Comparison of ENCODE assay signal across 1 cellular context in genomic region chr13:23579072-23579885, GRCh38.
TF ChIP-seq lines count a peak whose summit lies in the region.

No MANE protein-coding gene starts in this region.

TF ChIP-seq in HepG2, 621 proteins besides CTCF, POLR2A, EP300 and RAD21 (continued from another document and continues in another):
- no peak for TF ChIP-seq ZIK1 (CRISPR knock-in tag; IDR thresholded peaks at IDR 0.05; ENCODE audit: borderline replicate concordance, low read depth)
- no peak for TF ChIP-seq NFE2 (CRISPR knock-in tag; IDR thresholded peaks at IDR 0.05)
- TF ChIP-seq NONO (IDR thresholded peaks at IDR 0.05): no peak
- peak; percentile 82 for TF ChIP-seq NONO (CRISPR knock-in tag; conservative IDR thresholded peaks at IDR 0.05)
- no peak for TF ChIP-seq KDM4B (CRISPR knock-in tag; IDR thresholded peaks at IDR 0.05)
- TF ChIP-seq NFRKB (IDR thresholded peaks at IDR 0.05): no peak
- TF ChIP-seq ZNF780A (CRISPR knock-in tag; IDR thresholded peaks at IDR 0.05): peak; percentile 78; the same call in 1 of the 2 replicates
- TF ChIP-seq PCBP2 (optimal IDR thresholded peaks at IDR 0.05; ENCODE audit: low read depth, low read length, poor library complexity, severe bottlenecking): no peak
- no peak for TF ChIP-seq ZNF446 (CRISPR knock-in tag; IDR thresholded peaks at IDR 0.05)
- TF ChIP-seq EED (CRISPR knock-in tag; IDR thresholded peaks at IDR 0.05): no peak
- TF ChIP-seq, protein P1, sequence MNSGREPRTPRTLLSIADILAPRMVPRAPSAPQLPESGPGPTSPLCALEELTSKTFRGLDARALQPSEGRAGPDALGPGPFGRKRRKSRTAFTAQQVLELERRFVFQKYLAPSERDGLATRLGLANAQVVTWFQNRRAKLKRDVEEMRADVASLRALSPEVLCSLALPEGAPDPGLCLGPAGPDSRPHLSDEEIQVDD (CRISPR knock-in tag; IDR thresholded peaks at IDR 0.05; ENCODE audit: borderline replicate concordance): no peak
- TF ChIP-seq, protein P2, sequence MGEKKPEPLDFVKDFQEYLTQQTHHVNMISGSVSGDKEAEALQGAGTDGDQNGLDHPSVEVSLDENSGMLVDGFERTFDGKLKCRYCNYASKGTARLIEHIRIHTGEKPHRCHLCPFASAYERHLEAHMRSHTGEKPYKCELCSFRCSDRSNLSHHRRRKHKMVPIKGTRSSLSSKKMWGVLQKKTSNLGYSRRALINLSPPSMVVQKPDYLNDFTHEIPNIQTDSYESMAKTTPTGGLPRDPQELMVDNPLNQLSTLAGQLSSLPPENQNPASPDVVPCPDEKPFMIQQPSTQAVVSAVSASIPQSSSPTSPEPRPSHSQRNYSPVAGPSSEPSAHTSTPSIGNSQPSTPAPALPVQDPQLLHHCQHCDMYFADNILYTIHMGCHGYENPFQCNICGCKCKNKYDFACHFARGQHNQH (CRISPR knock-in tag; IDR thresholded peaks at IDR 0.05): no peak
- TF ChIP-seq ZNF83 (CRISPR knock-in tag; IDR thresholded peaks at IDR 0.05; ENCODE audit: borderline replicate concordance): 0 out of 2 replicates have a peak, but pooled peaks have one; percentile 38
- no peak for TF ChIP-seq ZBTB44 (CRISPR knock-in tag; IDR thresholded peaks at IDR 0.05)
- TF ChIP-seq ZNF552 (CRISPR knock-in tag; IDR thresholded peaks at IDR 0.05; ENCODE audit: borderline replicate concordance): no peak
- TF ChIP-seq FOXA3 (CRISPR knock-in tag; IDR thresholded peaks at IDR 0.05): no peak
- TF ChIP-seq MTA3 (CRISPR knock-in tag; IDR thresholded peaks at IDR 0.05): no peak
- TF ChIP-seq, protein P3, sequence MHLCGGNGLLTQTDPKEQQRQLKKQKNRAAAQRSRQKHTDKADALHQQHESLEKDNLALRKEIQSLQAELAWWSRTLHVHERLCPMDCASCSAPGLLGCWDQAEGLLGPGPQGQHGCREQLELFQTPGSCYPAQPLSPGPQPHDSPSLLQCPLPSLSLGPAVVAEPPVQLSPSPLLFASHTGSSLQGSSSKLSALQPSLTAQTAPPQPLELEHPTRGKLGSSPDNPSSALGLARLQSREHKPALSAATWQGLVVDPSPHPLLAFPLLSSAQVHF (CRISPR knock-in tag; IDR thresholded peaks at IDR 0.05): no peak
- peak; percentile 45 for TF ChIP-seq ZNF777 (CRISPR knock-in tag; IDR thresholded peaks at IDR 0.05)
- TF ChIP-seq THAP8 (CRISPR knock-in tag; IDR thresholded peaks at IDR 0.05; ENCODE audit: borderline replicate concordance): 0 out of 2 replicates have a peak, but pooled peaks have one; percentile 57
- TF ChIP-seq NFYB (CRISPR knock-in tag; IDR thresholded peaks at IDR 0.05): no peak
- TF ChIP-seq HMGA1 (CRISPR knock-in tag; conservative IDR thresholded peaks at IDR 0.05): no peak
- TF ChIP-seq CBX1 (IDR thresholded peaks at IDR 0.05; ENCODE audit: low read depth): peak; percentile 7
- TF ChIP-seq MYC (CRISPR knock-in tag; IDR thresholded peaks at IDR 0.05; ENCODE audit: borderline replicate concordance): peak; percentile 60; the same call in 1 of the 2 replicates
- TF ChIP-seq CCDC6 (CRISPR knock-in tag; IDR thresholded peaks at IDR 0.05): no peak
- no peak for TF ChIP-seq ZNF496 (CRISPR knock-in tag; IDR thresholded peaks at IDR 0.05; ENCODE audit: insufficient replicate concordance)
- TF ChIP-seq SUZ12 (IDR thresholded peaks at IDR 0.05; ENCODE audit: low read depth, low read length): no peak
- TF ChIP-seq ZNF678 (CRISPR knock-in tag; IDR thresholded peaks at IDR 0.05): peak; percentile 28; the same call in 1 of the 2 replicates
- no peak for TF ChIP-seq ZNF720 (CRISPR knock-in tag; IDR thresholded peaks at IDR 0.05)
- TF ChIP-seq, protein P4, sequence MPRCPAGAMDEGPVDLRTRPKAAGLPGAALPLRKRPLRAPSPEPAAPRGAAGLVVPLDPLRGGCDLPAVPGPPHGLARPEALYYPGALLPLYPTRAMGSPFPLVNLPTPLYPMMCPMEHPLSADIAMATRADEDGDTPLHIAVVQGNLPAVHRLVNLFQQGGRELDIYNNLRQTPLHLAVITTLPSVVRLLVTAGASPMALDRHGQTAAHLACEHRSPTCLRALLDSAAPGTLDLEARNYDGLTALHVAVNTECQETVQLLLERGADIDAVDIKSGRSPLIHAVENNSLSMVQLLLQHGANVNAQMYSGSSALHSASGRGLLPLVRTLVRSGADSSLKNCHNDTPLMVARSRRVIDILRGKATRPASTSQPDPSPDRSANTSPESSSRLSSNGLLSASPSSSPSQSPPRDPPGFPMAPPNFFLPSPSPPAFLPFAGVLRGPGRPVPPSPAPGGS (CRISPR knock-in tag; IDR thresholded peaks at IDR 0.05): no peak; the same call in 1 of the 2 replicates
- no peak for TF ChIP-seq NFYC (CRISPR knock-in tag; IDR thresholded peaks at IDR 0.05)
- TF ChIP-seq EHMT2 (IDR thresholded peaks at IDR 0.05; ENCODE audit: borderline replicate concordance, low read depth, low read length): no peak
- no peak for TF ChIP-seq FOXP1 (IDR thresholded peaks at IDR 0.05)
- no peak for TF ChIP-seq FOXP1 (CRISPR knock-in tag; IDR thresholded peaks at IDR 0.05)
- TF ChIP-seq ZBTB42 (CRISPR knock-in tag; IDR thresholded peaks at IDR 0.05): no peak
- TF ChIP-seq, protein P5, sequence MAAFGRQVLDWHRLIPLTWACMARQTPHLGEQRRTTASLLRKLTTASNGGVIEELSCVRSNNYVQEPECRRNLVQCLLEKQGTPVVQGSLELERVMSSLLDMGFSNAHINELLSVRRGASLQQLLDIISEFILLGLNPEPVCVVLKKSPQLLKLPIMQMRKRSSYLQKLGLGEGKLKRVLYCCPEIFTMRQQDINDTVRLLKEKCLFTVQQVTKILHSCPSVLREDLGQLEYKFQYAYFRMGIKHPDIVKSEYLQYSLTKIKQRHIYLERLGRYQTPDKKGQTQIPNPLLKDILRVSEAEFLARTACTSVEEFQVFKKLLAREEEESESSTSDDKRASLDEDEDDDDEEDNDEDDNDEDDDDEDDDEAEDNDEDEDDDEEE (CRISPR knock-in tag; IDR thresholded peaks at IDR 0.05): no peak
- TF ChIP-seq TGIF2 (CRISPR knock-in tag; IDR thresholded peaks at IDR 0.05): 0 out of 2 replicates have a peak, but pooled peaks have one; percentile 38
- TF ChIP-seq, protein P6, sequence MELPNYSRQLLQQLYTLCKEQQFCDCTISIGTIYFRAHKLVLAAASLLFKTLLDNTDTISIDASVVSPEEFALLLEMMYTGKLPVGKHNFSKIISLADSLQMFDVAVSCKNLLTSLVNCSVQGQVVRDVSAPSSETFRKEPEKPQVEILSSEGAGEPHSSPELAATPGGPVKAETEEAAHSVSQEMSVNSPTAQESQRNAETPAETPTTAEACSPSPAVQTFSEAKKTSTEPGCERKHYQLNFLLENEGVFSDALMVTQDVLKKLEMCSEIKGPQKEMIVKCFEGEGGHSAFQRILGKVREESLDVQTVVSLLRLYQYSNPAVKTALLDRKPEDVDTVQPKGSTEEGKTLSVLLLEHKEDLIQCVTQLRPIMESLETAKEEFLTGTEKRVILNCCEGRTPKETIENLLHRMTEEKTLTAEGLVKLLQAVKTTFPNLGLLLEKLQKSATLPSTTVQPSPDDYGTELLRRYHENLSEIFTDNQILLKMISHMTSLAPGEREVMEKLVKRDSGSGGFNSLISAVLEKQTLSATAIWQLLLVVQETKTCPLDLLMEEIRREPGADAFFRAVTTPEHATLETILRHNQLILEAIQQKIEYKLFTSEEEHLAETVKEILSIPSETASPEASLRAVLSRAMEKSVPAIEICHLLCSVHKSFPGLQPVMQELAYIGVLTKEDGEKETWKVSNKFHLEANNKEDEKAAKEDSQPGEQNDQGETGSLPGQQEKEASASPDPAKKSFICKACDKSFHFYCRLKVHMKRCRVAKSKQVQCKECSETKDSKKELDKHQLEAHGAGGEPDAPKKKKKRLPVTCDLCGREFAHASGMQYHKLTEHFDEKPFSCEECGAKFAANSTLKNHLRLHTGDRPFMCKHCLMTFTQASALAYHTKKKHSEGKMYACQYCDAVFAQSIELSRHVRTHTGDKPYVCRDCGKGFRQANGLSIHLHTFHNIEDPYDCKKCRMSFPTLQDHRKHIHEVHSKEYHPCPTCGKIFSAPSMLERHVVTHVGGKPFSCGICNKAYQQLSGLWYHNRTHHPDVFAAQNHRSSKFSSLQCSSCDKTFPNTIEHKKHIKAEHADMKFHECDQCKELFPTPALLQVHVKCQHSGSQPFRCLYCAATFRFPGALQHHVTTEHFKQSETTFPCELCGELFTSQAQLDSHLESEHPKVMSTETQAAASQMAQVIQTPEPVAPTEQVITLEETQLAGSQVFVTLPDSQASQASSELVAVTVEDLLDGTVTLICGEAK (IDR thresholded peaks at IDR 0.05): no peak
- TF ChIP-seq, protein P6 (CRISPR knock-in tag; IDR thresholded peaks at IDR 0.05): no peak; the same call in 1 of the 2 replicates
- 0 out of 2 replicates have a peak, but pooled peaks have one; percentile 41 for TF ChIP-seq RFX3 (CRISPR knock-in tag; IDR thresholded peaks at IDR 0.05)
- no peak for TF ChIP-seq IRF2 (CRISPR knock-in tag; IDR thresholded peaks at IDR 0.05)
- no peak for TF ChIP-seq ZSCAN12 (CRISPR knock-in tag; IDR thresholded peaks at IDR 0.05)
- TF ChIP-seq, protein P7, sequence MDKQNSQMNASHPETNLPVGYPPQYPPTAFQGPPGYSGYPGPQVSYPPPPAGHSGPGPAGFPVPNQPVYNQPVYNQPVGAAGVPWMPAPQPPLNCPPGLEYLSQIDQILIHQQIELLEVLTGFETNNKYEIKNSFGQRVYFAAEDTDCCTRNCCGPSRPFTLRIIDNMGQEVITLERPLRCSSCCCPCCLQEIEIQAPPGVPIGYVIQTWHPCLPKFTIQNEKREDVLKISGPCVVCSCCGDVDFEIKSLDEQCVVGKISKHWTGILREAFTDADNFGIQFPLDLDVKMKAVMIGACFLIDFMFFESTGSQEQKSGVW (CRISPR knock-in tag; IDR thresholded peaks at IDR 0.05; ENCODE audit: borderline replicate concordance): no peak
- no peak for TF ChIP-seq JDP2 (CRISPR knock-in tag; IDR thresholded peaks at IDR 0.05; ENCODE audit: borderline replicate concordance)
- TF ChIP-seq SAP130 (CRISPR knock-in tag; IDR thresholded peaks at IDR 0.05; ENCODE audit: low read depth): peak; percentile 79; the same call in 1 of the 2 replicates
- TF ChIP-seq SSRP1 (CRISPR knock-in tag; IDR thresholded peaks at IDR 0.05): no peak
- TF ChIP-seq PATZ1 (CRISPR knock-in tag; IDR thresholded peaks at IDR 0.05): peak; percentile 84
- TF ChIP-seq GTF3A (CRISPR knock-in tag; conservative IDR thresholded peaks at IDR 0.05): no peak
- no peak for TF ChIP-seq RBAK (CRISPR knock-in tag; IDR thresholded peaks at IDR 0.05)
- TF ChIP-seq NR1H2 (CRISPR knock-in tag; IDR thresholded peaks at IDR 0.05; ENCODE audit: borderline replicate concordance, low read depth): no peak
- TF ChIP-seq ATRX (CRISPR knock-in tag; IDR thresholded peaks at IDR 0.05; ENCODE audit: borderline replicate concordance): no peak
- TF ChIP-seq ELF3 (CRISPR knock-in tag; IDR thresholded peaks at IDR 0.05): no peak
- peak; percentile 52; the same call in 1 of the 2 replicates for TF ChIP-seq ZNF460 (CRISPR knock-in tag; IDR thresholded peaks at IDR 0.05; ENCODE audit: borderline replicate concordance)
- TF ChIP-seq ZNF614 (CRISPR knock-in tag; IDR thresholded peaks at IDR 0.05; ENCODE audit: borderline replicate concordance): no peak
